ENCODE assay signal across 2 cellular contexts in the genomic region with DNA sequence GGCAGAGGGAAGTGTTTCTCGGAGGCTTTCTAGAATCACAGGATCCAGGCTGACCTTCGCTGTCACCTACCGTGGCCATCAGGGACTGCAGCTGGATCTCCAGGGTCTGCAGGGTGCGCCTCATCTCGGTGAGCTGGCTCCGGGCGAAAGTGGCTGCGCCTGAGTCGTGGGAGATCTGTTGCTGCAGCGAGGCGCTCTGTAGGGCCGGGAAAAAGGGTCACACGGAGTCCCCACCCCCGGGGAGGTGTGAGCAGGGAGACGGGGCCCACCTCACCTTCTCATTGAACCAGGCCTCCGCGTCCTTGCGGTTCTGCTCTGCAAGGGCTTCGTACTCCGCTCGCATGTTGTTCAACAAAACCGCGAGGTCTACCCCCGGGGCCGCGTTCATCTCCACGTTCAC.
TF ChIP-seq lines count a peak whose summit lies in the region.

No MANE protein-coding gene starts in this region.

TF ChIP-seq in GM23338, 12 proteins besides CTCF, POLR2A, EP300 and RAD21 (continues in another document):
- TF ChIP-seq, protein P1, sequence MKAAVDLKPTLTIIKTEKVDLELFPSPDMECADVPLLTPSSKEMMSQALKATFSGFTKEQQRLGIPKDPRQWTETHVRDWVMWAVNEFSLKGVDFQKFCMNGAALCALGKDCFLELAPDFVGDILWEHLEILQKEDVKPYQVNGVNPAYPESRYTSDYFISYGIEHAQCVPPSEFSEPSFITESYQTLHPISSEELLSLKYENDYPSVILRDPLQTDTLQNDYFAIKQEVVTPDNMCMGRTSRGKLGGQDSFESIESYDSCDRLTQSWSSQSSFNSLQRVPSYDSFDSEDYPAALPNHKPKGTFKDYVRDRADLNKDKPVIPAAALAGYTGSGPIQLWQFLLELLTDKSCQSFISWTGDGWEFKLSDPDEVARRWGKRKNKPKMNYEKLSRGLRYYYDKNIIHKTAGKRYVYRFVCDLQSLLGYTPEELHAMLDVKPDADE (IDR thresholded peaks at IDR 0.05) = no peak
- TF ChIP-seq, protein P2, sequence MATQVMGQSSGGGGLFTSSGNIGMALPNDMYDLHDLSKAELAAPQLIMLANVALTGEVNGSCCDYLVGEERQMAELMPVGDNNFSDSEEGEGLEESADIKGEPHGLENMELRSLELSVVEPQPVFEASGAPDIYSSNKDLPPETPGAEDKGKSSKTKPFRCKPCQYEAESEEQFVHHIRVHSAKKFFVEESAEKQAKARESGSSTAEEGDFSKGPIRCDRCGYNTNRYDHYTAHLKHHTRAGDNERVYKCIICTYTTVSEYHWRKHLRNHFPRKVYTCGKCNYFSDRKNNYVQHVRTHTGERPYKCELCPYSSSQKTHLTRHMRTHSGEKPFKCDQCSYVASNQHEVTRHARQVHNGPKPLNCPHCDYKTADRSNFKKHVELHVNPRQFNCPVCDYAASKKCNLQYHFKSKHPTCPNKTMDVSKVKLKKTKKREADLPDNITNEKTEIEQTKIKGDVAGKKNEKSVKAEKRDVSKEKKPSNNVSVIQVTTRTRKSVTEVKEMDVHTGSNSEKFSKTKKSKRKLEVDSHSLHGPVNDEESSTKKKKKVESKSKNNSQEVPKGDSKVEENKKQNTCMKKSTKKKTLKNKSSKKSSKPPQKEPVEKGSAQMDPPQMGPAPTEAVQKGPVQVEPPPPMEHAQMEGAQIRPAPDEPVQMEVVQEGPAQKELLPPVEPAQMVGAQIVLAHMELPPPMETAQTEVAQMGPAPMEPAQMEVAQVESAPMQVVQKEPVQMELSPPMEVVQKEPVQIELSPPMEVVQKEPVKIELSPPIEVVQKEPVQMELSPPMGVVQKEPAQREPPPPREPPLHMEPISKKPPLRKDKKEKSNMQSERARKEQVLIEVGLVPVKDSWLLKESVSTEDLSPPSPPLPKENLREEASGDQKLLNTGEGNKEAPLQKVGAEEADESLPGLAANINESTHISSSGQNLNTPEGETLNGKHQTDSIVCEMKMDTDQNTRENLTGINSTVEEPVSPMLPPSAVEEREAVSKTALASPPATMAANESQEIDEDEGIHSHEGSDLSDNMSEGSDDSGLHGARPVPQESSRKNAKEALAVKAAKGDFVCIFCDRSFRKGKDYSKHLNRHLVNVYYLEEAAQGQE (IDR thresholded peaks at IDR 0.05; ENCODE audit: unreplicated experiment) = no peak
- no peak for TF ChIP-seq EZH2phosphoT487 (IDR thresholded peaks at IDR 0.05; ENCODE audit: unreplicated experiment)
- TF ChIP-seq NANOG (IDR thresholded peaks at IDR 0.05; ENCODE audit: borderline replicate concordance) = no peak
- TF ChIP-seq STAT1 (IDR thresholded peaks at IDR 0.05; ENCODE audit: unreplicated experiment) = no peak
- TF ChIP-seq POLR2AphosphoS5 (IDR thresholded peaks at IDR 0.05; ENCODE audit: low read depth) = no peak
- no peak for TF ChIP-seq ZNF114 (CRISPR knock-in tag; IDR thresholded peaks at IDR 0.05)
- TF ChIP-seq, protein P3, sequence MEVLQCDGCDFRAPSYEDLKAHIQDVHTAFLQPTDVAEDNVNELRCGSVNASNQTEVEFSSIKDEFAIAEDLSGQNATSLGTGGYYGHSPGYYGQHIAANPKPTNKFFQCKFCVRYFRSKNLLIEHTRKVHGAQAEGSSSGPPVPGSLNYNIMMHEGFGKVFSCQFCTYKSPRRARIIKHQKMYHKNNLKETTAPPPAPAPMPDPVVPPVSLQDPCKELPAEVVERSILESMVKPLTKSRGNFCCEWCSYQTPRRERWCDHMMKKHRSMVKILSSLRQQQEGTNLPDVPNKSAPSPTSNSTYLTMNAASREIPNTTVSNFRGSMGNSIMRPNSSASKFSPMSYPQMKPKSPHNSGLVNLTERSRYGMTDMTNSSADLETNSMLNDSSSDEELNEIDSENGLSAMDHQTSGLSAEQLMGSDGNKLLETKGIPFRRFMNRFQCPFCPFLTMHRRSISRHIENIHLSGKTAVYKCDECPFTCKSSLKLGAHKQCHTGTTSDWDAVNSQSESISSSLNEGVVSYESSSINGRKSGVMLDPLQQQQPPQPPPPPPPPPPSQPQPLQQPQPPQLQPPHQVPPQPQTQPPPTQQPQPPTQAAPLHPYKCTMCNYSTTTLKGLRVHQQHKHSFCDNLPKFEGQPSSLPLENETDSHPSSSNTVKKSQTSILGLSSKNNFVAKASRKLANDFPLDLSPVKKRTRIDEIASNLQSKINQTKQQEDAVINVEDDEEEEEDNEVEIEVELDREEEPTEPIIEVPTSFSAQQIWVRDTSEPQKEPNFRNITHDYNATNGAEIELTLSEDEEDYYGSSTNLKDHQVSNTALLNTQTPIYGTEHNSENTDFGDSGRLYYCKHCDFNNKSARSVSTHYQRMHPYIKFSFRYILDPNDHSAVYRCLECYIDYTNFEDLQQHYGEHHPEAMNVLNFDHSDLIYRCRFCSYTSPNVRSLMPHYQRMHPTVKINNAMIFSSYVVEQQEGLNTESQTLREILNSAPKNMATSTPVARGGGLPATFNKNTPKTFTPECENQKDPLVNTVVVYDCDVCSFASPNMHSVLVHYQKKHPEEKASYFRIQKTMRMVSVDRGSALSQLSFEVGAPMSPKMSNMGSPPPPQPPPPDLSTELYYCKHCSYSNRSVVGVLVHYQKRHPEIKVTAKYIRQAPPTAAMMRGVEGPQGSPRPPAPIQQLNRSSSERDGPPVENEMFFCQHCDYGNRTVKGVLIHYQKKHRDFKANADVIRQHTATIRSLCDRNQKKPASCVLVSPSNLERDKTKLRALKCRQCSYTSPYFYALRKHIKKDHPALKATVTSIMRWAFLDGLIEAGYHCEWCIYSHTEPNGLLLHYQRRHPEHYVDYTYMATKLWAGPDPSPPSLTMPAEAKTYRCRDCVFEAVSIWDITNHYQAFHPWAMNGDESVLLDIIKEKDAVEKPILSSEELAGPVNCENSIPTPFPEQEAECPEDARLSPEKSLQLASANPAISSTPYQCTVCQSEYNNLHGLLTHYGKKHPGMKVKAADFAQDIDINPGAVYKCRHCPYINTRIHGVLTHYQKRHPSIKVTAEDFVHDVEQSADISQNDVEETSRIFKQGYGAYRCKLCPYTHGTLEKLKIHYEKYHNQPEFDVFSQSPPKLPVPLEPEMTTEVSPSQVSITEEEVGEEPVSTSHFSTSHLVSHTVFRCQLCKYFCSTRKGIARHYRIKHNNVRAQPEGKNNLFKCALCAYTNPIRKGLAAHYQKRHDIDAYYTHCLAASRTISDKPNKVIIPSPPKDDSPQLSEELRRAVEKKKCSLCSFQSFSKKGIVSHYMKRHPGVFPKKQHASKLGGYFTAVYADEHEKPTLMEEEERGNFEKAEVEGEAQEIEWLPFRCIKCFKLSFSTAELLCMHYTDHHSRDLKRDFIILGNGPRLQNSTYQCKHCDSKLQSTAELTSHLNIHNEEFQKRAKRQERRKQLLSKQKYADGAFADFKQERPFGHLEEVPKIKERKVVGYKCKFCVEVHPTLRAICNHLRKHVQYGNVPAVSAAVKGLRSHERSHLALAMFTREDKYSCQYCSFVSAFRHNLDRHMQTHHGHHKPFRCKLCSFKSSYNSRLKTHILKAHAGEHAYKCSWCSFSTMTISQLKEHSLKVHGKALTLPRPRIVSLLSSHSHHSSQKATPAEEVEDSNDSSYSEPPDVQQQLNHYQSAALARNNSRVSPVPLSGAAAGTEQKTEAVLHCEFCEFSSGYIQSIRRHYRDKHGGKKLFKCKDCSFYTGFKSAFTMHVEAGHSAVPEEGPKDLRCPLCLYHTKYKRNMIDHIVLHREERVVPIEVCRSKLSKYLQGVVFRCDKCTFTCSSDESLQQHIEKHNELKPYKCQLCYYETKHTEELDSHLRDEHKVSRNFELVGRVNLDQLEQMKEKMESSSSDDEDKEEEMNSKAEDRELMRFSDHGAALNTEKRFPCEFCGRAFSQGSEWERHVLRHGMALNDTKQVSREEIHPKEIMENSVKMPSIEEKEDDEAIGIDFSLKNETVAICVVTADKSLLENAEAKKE (CRISPR knock-in tag; IDR thresholded peaks at IDR 0.05) = no peak
- no peak for TF ChIP-seq JUNB (IDR thresholded peaks at IDR 0.05; ENCODE audit: unreplicated experiment)
- TF ChIP-seq ZNF331 (CRISPR knock-in tag; IDR thresholded peaks at IDR 0.05; ENCODE audit: low read depth) = no peak

TF ChIP-seq in K562, 482 proteins besides CTCF, POLR2A, EP300 and RAD21:
- no peak for TF ChIP-seq ZNF717 (CRISPR knock-in tag; IDR thresholded peaks at IDR 0.05)
- TF ChIP-seq KAT8 (IDR thresholded peaks at IDR 0.05; ENCODE audit: low read depth) = no peak
- TF ChIP-seq ZNF354B (CRISPR knock-in tag; IDR thresholded peaks at IDR 0.05) = no peak
- TF ChIP-seq, protein P4, sequence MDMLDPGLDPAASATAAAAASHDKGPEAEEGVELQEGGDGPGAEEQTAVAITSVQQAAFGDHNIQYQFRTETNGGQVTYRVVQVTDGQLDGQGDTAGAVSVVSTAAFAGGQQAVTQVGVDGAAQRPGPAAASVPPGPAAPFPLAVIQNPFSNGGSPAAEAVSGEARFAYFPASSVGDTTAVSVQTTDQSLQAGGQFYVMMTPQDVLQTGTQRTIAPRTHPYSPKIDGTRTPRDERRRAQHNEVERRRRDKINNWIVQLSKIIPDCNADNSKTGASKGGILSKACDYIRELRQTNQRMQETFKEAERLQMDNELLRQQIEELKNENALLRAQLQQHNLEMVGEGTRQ (CRISPR knock-in tag; IDR thresholded peaks at IDR 0.05) = no peak
- no peak for TF ChIP-seq FOXM1 (IDR thresholded peaks at IDR 0.05; ENCODE audit: low read depth)
- no peak for TF ChIP-seq FOXM1 (CRISPR knock-in tag; IDR thresholded peaks at IDR 0.05; ENCODE audit: low read depth)
- no peak for TF ChIP-seq ZNF707 (CRISPR knock-in tag; conservative IDR thresholded peaks at IDR 0.05)
- TF ChIP-seq, protein P5, sequence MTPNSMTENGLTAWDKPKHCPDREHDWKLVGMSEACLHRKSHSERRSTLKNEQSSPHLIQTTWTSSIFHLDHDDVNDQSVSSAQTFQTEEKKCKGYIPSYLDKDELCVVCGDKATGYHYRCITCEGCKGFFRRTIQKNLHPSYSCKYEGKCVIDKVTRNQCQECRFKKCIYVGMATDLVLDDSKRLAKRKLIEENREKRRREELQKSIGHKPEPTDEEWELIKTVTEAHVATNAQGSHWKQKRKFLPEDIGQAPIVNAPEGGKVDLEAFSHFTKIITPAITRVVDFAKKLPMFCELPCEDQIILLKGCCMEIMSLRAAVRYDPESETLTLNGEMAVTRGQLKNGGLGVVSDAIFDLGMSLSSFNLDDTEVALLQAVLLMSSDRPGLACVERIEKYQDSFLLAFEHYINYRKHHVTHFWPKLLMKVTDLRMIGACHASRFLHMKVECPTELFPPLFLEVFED (CRISPR knock-in tag; conservative IDR thresholded peaks at IDR 0.05) = no peak
- TF ChIP-seq, protein P6, sequence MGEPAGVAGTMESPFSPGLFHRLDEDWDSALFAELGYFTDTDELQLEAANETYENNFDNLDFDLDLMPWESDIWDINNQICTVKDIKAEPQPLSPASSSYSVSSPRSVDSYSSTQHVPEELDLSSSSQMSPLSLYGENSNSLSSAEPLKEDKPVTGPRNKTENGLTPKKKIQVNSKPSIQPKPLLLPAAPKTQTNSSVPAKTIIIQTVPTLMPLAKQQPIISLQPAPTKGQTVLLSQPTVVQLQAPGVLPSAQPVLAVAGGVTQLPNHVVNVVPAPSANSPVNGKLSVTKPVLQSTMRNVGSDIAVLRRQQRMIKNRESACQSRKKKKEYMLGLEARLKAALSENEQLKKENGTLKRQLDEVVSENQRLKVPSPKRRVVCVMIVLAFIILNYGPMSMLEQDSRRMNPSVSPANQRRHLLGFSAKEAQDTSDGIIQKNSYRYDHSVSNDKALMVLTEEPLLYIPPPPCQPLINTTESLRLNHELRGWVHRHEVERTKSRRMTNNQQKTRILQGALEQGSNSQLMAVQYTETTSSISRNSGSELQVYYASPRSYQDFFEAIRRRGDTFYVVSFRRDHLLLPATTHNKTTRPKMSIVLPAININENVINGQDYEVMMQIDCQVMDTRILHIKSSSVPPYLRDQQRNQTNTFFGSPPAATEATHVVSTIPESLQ (CRISPR knock-in tag; IDR thresholded peaks at IDR 0.05) = no peak
- TF ChIP-seq TFAM (CRISPR knock-in tag; conservative IDR thresholded peaks at IDR 0.05) = no peak
TF ChIP-seq in K562: peak in this region for 0.
